12 cellular contexts compared by ENCODE assay signal in the genomic region with DNA sequence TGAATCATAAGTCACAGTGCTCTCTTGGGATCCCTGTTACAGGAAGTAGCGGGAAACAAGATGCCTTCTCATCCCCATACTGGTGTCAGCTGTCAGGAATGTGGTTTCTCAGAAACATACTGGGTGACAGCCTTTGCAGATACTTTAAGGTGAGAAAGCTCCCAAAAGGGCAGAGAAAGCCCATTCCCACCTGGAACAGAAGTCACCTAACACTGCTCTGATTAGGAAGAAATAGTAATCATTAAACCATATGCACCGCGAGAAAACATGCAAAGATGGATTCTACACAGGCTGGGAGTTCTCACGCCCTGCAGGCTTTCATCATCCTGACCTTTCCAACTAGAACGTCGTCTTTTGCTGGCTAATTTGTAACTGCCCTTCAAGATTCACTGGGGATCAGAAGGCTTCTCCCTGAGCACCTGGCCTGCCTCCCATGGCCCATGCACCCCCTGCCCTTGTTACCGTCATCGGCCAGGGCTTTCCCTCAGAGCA. TPM values are rescaled to one million over a fixed set of nuclear protein-coding genes. Genes with fewer than 3 reads are reported as not detected.
A peak's percentile ranks its signal among the peaks of the same experiment; 100 is the strongest.
DNase-seq lines count a peak whose midpoint lies in the region; ATAC-seq and TF ChIP-seq lines count a peak whose summit lies in the region.
"Had no signal": no experiment of that assay in that cellular context is flagged by ENCODE, and none has a peak within 500 bp of the region (broad histone marks: within the 10 kb centered on the region; RNA-seq: fewer than 3 reads in every experiment).

No MANE protein-coding gene starts in this region.

- no peaks in the 10 kb centered on the region for H3K9me2 ChIP-seq in PC-9 (ENCODE audit: insufficient read depth)

- H3K9me3 Mint-ChIP-seq in Caco-2 (ENCODE audit: unreplicated experiment): no peaks in the 10 kb centered on the region
- H3K9me3 Mint-ChIP-seq in neural progenitor cell: no peaks in the 10 kb centered on the region
- H3K9me3 Mint-ChIP-seq: CD8-positive, alpha-beta memory T cell had no signal

- H3K9me3 ChIP-seq in Caco-2 (no peaks in the 10 kb centered on the region), PC-9 (ENCODE audit: insufficient read depth, low read depth) (no peaks in the 10 kb centered on the region), neural progenitor cell (ENCODE audit: low read depth) (no peaks in the 10 kb centered on the region), mucosa of descending colon (no peaks in the 10 kb centered on the region)

- H3K79me2 ChIP-seq in PC-9 (ENCODE audit: low read depth) (peaks cover 6% of the 10 kb centered on the region; the same call in 1 of the 2 replicates), neural progenitor cell (ENCODE audit: low read depth) (no peaks in the 10 kb centered on the region)

- CTCF ChIA-PET in Caco-2 (lab: Charles Lee): no interaction called here
- CTCF ChIA-PET in PC-9 (lab: Charles Lee): no interaction called here

- POLR2A ChIA-PET in Caco-2 (lab: Charles Lee): no interaction called here
- POLR2A ChIA-PET in PC-9 (lab: Charles Lee; ENCODE audit: unreplicated experiment): interaction anchor here (0.6 to 1.0 kb wide), 2 partner anchors 10 to 94 kb away, joined by 4 to 10 read pairs; no protein-coding TSS in a partner anchor

- no peaks in the 10 kb centered on the region for H4K20me1 ChIP-seq in PC-9 (ENCODE audit: insufficient read depth)
- no peaks in the 10 kb centered on the region for H4K20me1 ChIP-seq in neural progenitor cell (ENCODE audit: low read depth)

- H3K27ac ChIP-seq in PC-9: peak overlapping the region; percentile 85
- H3K27ac ChIP-seq in neural progenitor cell: no peak overlapping the region
- H3K27ac ChIP-seq: gastroesophageal sphincter had no signal

- no peaks in the 10 kb centered on the region for H3K27me3 ChIP-seq in Caco-2 (replicated peaks; ENCODE audit: control insufficient read depth, insufficient read depth, low read length)
- no peaks in the 10 kb centered on the region for H3K27me3 ChIP-seq in PC-9 (ENCODE audit: insufficient read depth, low read depth)
- H3K27me3 ChIP-seq in neural progenitor cell: no peaks in the 10 kb centered on the region
- H3K27me3 ChIP-seq: gastroesophageal sphincter had no signal

- H3K4me1 Mint-ChIP-seq in Caco-2 (ENCODE audit: low read depth, unreplicated experiment): peaks cover 6% of the 10 kb centered on the region
- H3K4me1 Mint-ChIP-seq in neural progenitor cell: peaks cover 9% of the 10 kb centered on the region
- H3K4me1 Mint-ChIP-seq: CD8-positive, alpha-beta memory T cell had no signal

- H3K9ac ChIP-seq in neural progenitor cell: no peak overlapping the region

- H3K4me2 ChIP-seq in PC-9 (peak overlapping the region; percentile 54), neural progenitor cell (no peak overlapping the region)

- H2AFZ ChIP-seq in PC-9 (no peak overlapping the region), neural progenitor cell (replicated peaks) (no peak overlapping the region)

- intact Hi-C loops in Caco-2 (cut with micrococcal nuclease; ENCODE audit: unreplicated experiment): no loop called here
- intact Hi-C loops in PC-9 (cut with micrococcal nuclease; ENCODE audit: unreplicated experiment): loop anchor here (2.0 kb wide), 1 partner anchor 151 kb away; no protein-coding TSS in a partner anchor
- intact Hi-C loops in mucosa of descending colon (cut with DNase I, micrococcal nuclease): no loop called here

- no peak for ATAC-seq in GM18520 (IDR thresholded peaks at IDR 0.05; ENCODE audit: unreplicated experiment)
- no peak for ATAC-seq in mucosa of descending colon
- ATAC-seq: gastroesophageal sphincter had no signal

- no peaks in the 10 kb centered on the region; the same call in 1 of the 2 replicates for H3K36me3 ChIP-seq in Caco-2 (ENCODE audit: control insufficient read depth, insufficient read depth, low read length)
- no peaks in the 10 kb centered on the region for H3K36me3 ChIP-seq in PC-9 (ENCODE audit: low read depth)
- H3K36me3 ChIP-seq in neural progenitor cell: no peaks in the 10 kb centered on the region
- no peaks in the 10 kb centered on the region for H3K36me3 ChIP-seq in mucosa of descending colon (ENCODE audit: low read depth)
- H3K36me3 ChIP-seq: gastroesophageal sphincter had no signal

- H3K4me3 ChIP-seq in Caco-2 (ENCODE audit: low read depth, low read length) (no peak overlapping the region), PC-9 (no peak overlapping the region), neural progenitor cell (no peak overlapping the region), mucosa of descending colon (no peak overlapping the region)
- H3K4me3 ChIP-seq: gastroesophageal sphincter had no signal

- H3K27me3 Mint-ChIP-seq in Caco-2 (ENCODE audit: insufficient read depth, unreplicated experiment): no peaks in the 10 kb centered on the region
- H3K27me3 Mint-ChIP-seq in neural progenitor cell (ENCODE audit: insufficient read depth, low read depth): no peaks in the 10 kb centered on the region

- H3K27ac Mint-ChIP-seq in Caco-2 (ENCODE audit: unreplicated experiment): no peak overlapping the region
- peak overlapping the region; percentile 72 for H3K27ac Mint-ChIP-seq in neural progenitor cell
- H3K27ac Mint-ChIP-seq: CD8-positive, alpha-beta memory T cell; IgD-negative memory B cell had no signal

- peaks cover 8% of the 10 kb centered on the region for H3K36me3 Mint-ChIP-seq in Caco-2 (ENCODE audit: insufficient read depth, unreplicated experiment)
- H3K36me3 Mint-ChIP-seq in neural progenitor cell: no peaks in the 10 kb centered on the region
- H3K36me3 Mint-ChIP-seq: CD8-positive, alpha-beta memory T cell; IgD-negative memory B cell had no signal

- BruUV-seq in Caco-2 (replicated peaks; lab: Mats Ljungman, UMichigan) (no TSS peak), PC-9 (replicated peaks; lab: Mats Ljungman, UMichigan) (no TSS peak)

- H3K4me3 Mint-ChIP-seq in Caco-2 (ENCODE audit: unreplicated experiment): no peak overlapping the region
- no peak overlapping the region for H3K4me3 Mint-ChIP-seq in neural progenitor cell
- H3K4me3 Mint-ChIP-seq: CD8-positive, alpha-beta memory T cell; IgD-negative memory B cell had no signal

- H3F3A ChIP-seq in PC-9 (ENCODE audit: insufficient read depth, low read depth) (peaks cover 35% of the 10 kb centered on the region), neural progenitor cell (ENCODE audit: low read depth) (no peaks in the 10 kb centered on the region)

- TF ChIP-seq CTCF in Caco-2 (IDR thresholded peaks at IDR 0.05; ENCODE audit: insufficient read depth in 1 of 2, low read depth in 1 of 2, low read length in 1 of 2, severe bottlenecking in 1 of 2, unreplicated experiment in 1 of 2) (no peak), PC-9 (conservative IDR thresholded peaks at IDR 0.05) (no peak), neural progenitor cell (IDR thresholded peaks at IDR 0.05) (no peak), mucosa of descending colon (IDR thresholded peaks at IDR 0.05) (no peak)

- peak; percentile 7 to 35 for DNase-seq in Caco-2
- DNase-seq in PC-9: peak; percentile 48 to 92
- peak; percentile 49 for DNase-seq in fibroblast of gingiva (ENCODE audit: low read depth)
- DNase-seq in neural progenitor cell (ENCODE audit: low spot score): no peak
- DNase-seq in nucleus accumbens (lab: John Stamatoyannopoulos, UW): no peak
- DNase-seq in mucosa of descending colon: no peak
- no peak for DNase-seq in cerebellar nuclear complex (lab: John Stamatoyannopoulos, UW)
- DNase-seq: CD8-positive, alpha-beta memory T cell; NCI-H2029 treated with DMSO at 0.1 percent for 48 hours had no signal

- H3K4me1 ChIP-seq in Caco-2: peaks cover 13% of the 10 kb centered on the region
- H3K4me1 ChIP-seq in PC-9 (replicated peaks; ENCODE audit: insufficient read depth): peaks cover 69% of the 10 kb centered on the region
- no peaks in the 10 kb centered on the region for H3K4me1 ChIP-seq in neural progenitor cell
- H3K4me1 ChIP-seq in mucosa of descending colon (ENCODE audit: low read depth): no peaks in the 10 kb centered on the region
- H3K4me1 ChIP-seq: gastroesophageal sphincter had no signal

RNA-seq across cellular contexts. Expression of gene SLC44A3, which starts 46.2 kb away (rescaled TPM):
- total RNA-seq in Caco-2 (2022): 16.9 and 23.7 TPM in 2 replicates
- total RNA-seq in PC-9 (2021): 11.0 and 17.5 TPM in 2 replicates
- total RNA-seq in neural progenitor cell (ENCODE audit: low replicate concordance): 0.25 and 1.7 TPM in 2 replicates
- 10 to 100 TPM; 37.4 to 89.1 (median 49.5) TPM for total RNA-seq in mucosa of descending colon

Comparison
In these comparisons a context has a peak if more than half of its experiments do, and no peak if none do; other contexts are left out.
1. DNase-seq: peak in Caco-2 (2 of 2), PC-9 (2 of 2) and fibroblast of gingiva (single experiment); none in neural progenitor cell (single experiment), nucleus accumbens (0 of 56), mucosa of descending colon (0 of 3) and cerebellar nuclear complex (0 of 2).